Comparison of ENCODE assay signal across 18 cellular contexts in the genomic region with DNA sequence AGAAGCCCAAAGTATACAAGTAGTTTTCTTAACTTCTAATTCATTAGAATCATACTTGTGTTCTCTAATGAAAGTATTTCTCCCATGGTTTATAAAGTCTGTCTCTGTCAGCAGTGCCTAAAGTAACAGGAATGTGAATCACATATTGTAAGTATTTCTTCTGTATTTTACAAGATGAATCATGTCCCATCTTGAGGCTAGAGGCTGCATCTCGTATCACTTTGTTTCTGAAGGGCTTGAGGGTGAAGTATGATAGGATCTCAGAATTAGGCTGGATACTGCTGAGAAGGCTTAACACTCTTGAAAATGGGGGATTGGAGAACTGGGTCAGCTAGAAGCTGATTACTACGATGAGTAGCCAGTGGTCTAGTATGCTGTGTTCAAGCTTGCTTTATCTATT.
DNase-seq lines count a peak whose midpoint lies in the region; ATAC-seq and TF ChIP-seq lines count a peak whose summit lies in the region.
"Had no signal": no experiment of that assay in that cellular context is flagged by ENCODE, and none has a peak within 500 bp of the region (broad histone marks: within the 10 kb centered on the region; RNA-seq: fewer than 3 reads in every experiment).

No MANE protein-coding gene starts in this region.

- H2BK12ac ChIP-seq in neuronal stem cell (ENCODE audit: low read length): no peak overlapping the region

- H4K91ac ChIP-seq in neuronal stem cell (ENCODE audit: low read depth, low read length, poor library complexity): no peak overlapping the region

- H3K27me3 ChIP-seq in neuronal stem cell (ENCODE audit: control insufficient read depth in 3 of 3, insufficient read depth in 3 of 3, low read depth in 1 of 3, low read length in 3 of 3) (no peaks in the 10 kb centered on the region), dorsolateral prefrontal cortex (no peaks in the 10 kb centered on the region)
- H3K27me3 ChIP-seq: BLaER1, pancreas, SJCRH30 had no signal

- TF ChIP-seq CTCF in choroid plexus epithelial cell (conservative IDR thresholded peaks at IDR 0.05; ENCODE audit: low read depth, low read length): no peak
- TF ChIP-seq CTCF in dorsolateral prefrontal cortex (IDR thresholded peaks at IDR 0.05 in 54 of 56, conservative IDR thresholded peaks at IDR 0.05 in 2 of 56; ENCODE audit: low read depth in 1 of 56, partially characterized antibody in 56 of 56): no peak

- no peaks in the 10 kb centered on the region for H3K4me1 ChIP-seq in neuronal stem cell (ENCODE audit: control insufficient read depth in 2 of 2, insufficient read depth in 1 of 2, low read depth in 1 of 2, low read length in 2 of 2)
- H3K4me1 ChIP-seq: BLaER1, pancreas had no signal

- no peak overlapping the region for H3K18ac ChIP-seq in neuronal stem cell (ENCODE audit: low read length)

- no peak overlapping the region for H3K27ac ChIP-seq in neuronal stem cell (replicated peaks; ENCODE audit: low read length)
- H3K27ac ChIP-seq in dorsolateral prefrontal cortex: no peak overlapping the region
- H3K27ac ChIP-seq: BLaER1, pancreas, SJCRH30, thoracic aorta had no signal

- no peak overlapping the region for H3K4ac ChIP-seq in neuronal stem cell (ENCODE audit: low read length)

- no peak overlapping the region for H3K23ac ChIP-seq in neuronal stem cell (ENCODE audit: low read depth, low read length, poor library complexity)

- intact Hi-C loops in dorsolateral prefrontal cortex (cut with DNase I): no loop called here

- H3K79me1 ChIP-seq in neuronal stem cell (ENCODE audit: low read depth, low read length): no peaks in the 10 kb centered on the region

- WGBS in neuronal stem cell (ENCODE audit: extremely low coverage in 2 of 2, insufficient read length in 2 of 2, insufficient replicate concordance in 1 of 2), 2 donors: no CpG with 5 or more reads among the region's 2 CpGs

- H3K4me3 ChIP-seq in choroid plexus epithelial cell (ENCODE audit: low read depth, low read length) (no peak overlapping the region), neuronal stem cell (ENCODE audit: low read length in 2 of 2) (no peak overlapping the region), dorsolateral prefrontal cortex (no peak overlapping the region)
- H3K4me3 ChIP-seq: BLaER1, pancreas, SJCRH30, thoracic aorta had no signal

- no peaks in the 10 kb centered on the region for H3K36me3 ChIP-seq in neuronal stem cell (replicated peaks in 1 of 2; ENCODE audit: control insufficient read depth in 2 of 2, insufficient read depth in 2 of 2, low read length in 2 of 2)
- H3K36me3 ChIP-seq: BLaER1, pancreas, SJCRH30, thoracic aorta had no signal

- no peak for ATAC-seq in GM21526 (IDR thresholded peaks at IDR 0.05; ENCODE audit: low FRiP score, unreplicated experiment)
- ATAC-seq in HG02852 (IDR thresholded peaks at IDR 0.05; ENCODE audit: unreplicated experiment): no peak
- ATAC-seq: activated naive CD8-positive, alpha-beta T cell treated with anti-CD3 and anti-CD28 coated beads, Interleukin-2, amount 50 U/mL, for 24 hours; pancreas had no signal

- H2AFZ ChIP-seq in neuronal stem cell (ENCODE audit: low read length): no peak overlapping the region

- H2BK120ac ChIP-seq in neuronal stem cell (ENCODE audit: low read depth, low read length): no peak overlapping the region

- peak overlapping the region; percentile 3 for H4K8ac ChIP-seq in neuronal stem cell (ENCODE audit: low read depth, low read length)

- no peak overlapping the region for H2AK5ac ChIP-seq in neuronal stem cell (ENCODE audit: low read depth, low read length)

- DNase-seq in EH (ENCODE audit: low read depth) (peak; percentile 92), LHCN-M2 (ENCODE audit: low read depth) (peak; percentile 64), choroid plexus epithelial cell (ENCODE audit: low read depth) (peak; percentile 51), neuronal stem cell (ENCODE audit: low spot score) (no peak), NCI-H82 (lab: John Stamatoyannopoulos, UW) (no peak), dorsolateral prefrontal cortex (no peak)
- DNase-seq: activated B cell treated with CpG ODN at 0.5 μM for 24 hours; activated naive CD8-positive, alpha-beta T cell treated with anti-CD3 and anti-CD28 coated beads, Interleukin-2, amount 50 U/mL, for 24 hours; endodermal cell; NCI-H187; NCI-H510A treated with DMSO at 0.1 percent for 48 hours; pancreas; SJCRH30; stimulated activated CD4-positive, alpha-beta T cell treated with anti-CD3 and anti-CD28 coated beads, Interleukin-4, amount 100 ng/mL, for 24 hours had no signal

- no peak overlapping the region for H2BK5ac ChIP-seq in neuronal stem cell (ENCODE audit: low read length)

- peaks cover 0 to 5% of the 10 kb centered on the region in 2 donors for H3K9me3 ChIP-seq in neuronal stem cell (replicated peaks in 1 of 2; ENCODE audit: control insufficient read depth in 2 of 2, insufficient read depth in 1 of 2, low read depth in 1 of 2, low read length in 2 of 2)
- H3K9me3 ChIP-seq: pancreas, SJCRH30, thoracic aorta had no signal

- H3K14ac ChIP-seq in neuronal stem cell (ENCODE audit: low read length): no peak overlapping the region

- no peak overlapping the region for H2BK15ac ChIP-seq in neuronal stem cell (ENCODE audit: low read length)

- H3K4me2 ChIP-seq in neuronal stem cell (ENCODE audit: insufficient read depth, low read length, poor library complexity, severe bottlenecking): no peak overlapping the region
- H3K4me2 ChIP-seq: BLaER1 had no signal

- H3K9ac ChIP-seq in neuronal stem cell (ENCODE audit: low read depth, low read length, poor library complexity): no peak overlapping the region
- H3K9ac ChIP-seq: BLaER1 had no signal

Comparison
In these comparisons a context has a peak if more than half of its experiments do, and no peak if none do; other contexts are left out.
1. DNase-seq: peak in EH (single experiment), LHCN-M2 (single experiment) and choroid plexus epithelial cell (single experiment); none in neuronal stem cell (single experiment), NCI-H82 (single experiment) and dorsolateral prefrontal cortex (0 of 10).